Comparison of ENCODE assay signal across 30 cellular contexts in the genomic region with DNA sequence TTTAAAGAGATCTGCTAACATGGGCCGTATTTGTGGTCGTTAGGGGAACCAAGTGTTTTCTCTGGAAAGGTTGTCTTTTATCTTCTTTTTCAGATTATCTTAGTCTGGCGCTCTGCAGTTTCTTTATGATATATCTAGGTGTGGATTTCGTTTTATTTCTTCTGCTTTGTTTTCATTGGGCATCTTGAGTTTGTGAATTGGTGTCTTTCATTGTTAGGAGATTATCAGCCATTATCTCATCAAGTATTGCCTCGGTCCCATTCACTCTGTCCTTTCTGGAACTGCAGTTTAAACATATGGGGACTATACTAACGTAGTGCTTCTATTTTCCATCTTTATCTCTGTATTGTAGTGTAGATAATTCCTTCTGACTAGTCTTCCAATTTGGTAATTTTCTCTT.
"Had no signal": no experiment of that assay in that cellular context is flagged by ENCODE, and none has a peak within 500 bp of the region (broad histone marks: within the 10 kb centered on the region; RNA-seq: fewer than 3 reads in every experiment).

No MANE protein-coding gene starts in this region.

- H3K27me3 Mint-ChIP-seq: activated naive CD8-positive, alpha-beta T cell treated with anti-CD3 and anti-CD28 coated beads for 36 hours had no signal

- H3K4me3 Mint-ChIP-seq: activated naive CD8-positive, alpha-beta T cell treated with anti-CD3 and anti-CD28 coated beads for 36 hours; brain; nephron progenitor cell; WTC11 had no signal

- H3K27ac Mint-ChIP-seq: brain, nephron progenitor cell, progenitor cell of endocrine pancreas, WTC11 had no signal

- FAIRE-seq: endothelial cell of umbilical vein, keratinocyte, TTC549 had no signal

- H3K4me1 Mint-ChIP-seq: brain, WTC11 had no signal

- DNase-seq: activated CD4-positive, alpha-beta T cell treated with anti-CD3 and anti-CD28 coated beads for 1 hour; activated CD4-positive, alpha-beta T cell treated with anti-CD3 and anti-CD28 coated beads, Interleukin-2, amount 50 U/mL, for 1 hour; activated CD8-positive, alpha-beta memory T cell treated with anti-CD3 and anti-CD28 coated beads for 24 hours; activated naive CD8-positive, alpha-beta T cell treated with anti-CD3 and anti-CD28 coated beads for 36 hours; activated T-cell treated with anti-CD3 and anti-CD28 coated beads, Interleukin-2, amount 50 U/mL, for 1 hour; cortex of kidney; head of caudate nucleus; hippocampal formation; left cardiac atrium; left ventricle myocardium superior; nephron progenitor cell; ovary; right lobe of liver; stimulated activated CD4-positive, alpha-beta T cell treated with anti-CD3 and anti-CD28 coated beads, Interleukin-12 subunit alpha, Interleukin-12 subunit beta, amount 100 ng/mL, for 4 hours; stimulated activated CD4-positive, alpha-beta T cell treated with anti-CD3 and anti-CD28 coated beads, Interleukin-4, amount 100 ng/mL, for 1 hour; stomach; T-helper 9 cell; thyroid gland; upper lobe of left lung had no signal

- ATAC-seq: gastroesophageal sphincter, left cardiac atrium, left ventricle myocardium superior, right lobe of liver, WTC11 had no signal

- H3K27ac ChIP-seq: ascending aorta, cardiac muscle cell, gastroesophageal sphincter, neutrophil, ovary, right lobe of liver, stomach, thyroid gland, upper lobe of left lung, vagina had no signal
